9 cellular contexts compared by ENCODE assay signal in genomic region chr15:40054056-40054745, GRCh38. TPM values are rescaled to one million over a fixed set of nuclear protein-coding genes. Genes with fewer than 3 reads are reported as not detected.
A peak's percentile ranks its signal among the peaks of the same experiment; 100 is the strongest.
DNase-seq lines count a peak whose midpoint lies in the region; ATAC-seq and TF ChIP-seq lines count a peak whose summit lies in the region.
"Had no signal": no experiment of that assay in that cellular context is flagged by ENCODE, and none has a peak within 500 bp of the region (broad histone marks: within the 10 kb centered on the region; RNA-seq: fewer than 3 reads in every experiment).

No MANE protein-coding gene starts in this region.

- peak; percentile 67 for DNase-seq in activated T-cell treated with anti-CD3 and anti-CD28 coated beads, Interleukin-2, amount 50 U/mL, for 24 hours
- no peak for DNase-seq in activated T-cell treated with anti-CD3 and anti-CD28 coated beads for 4 hours
- no peak for DNase-seq in RWPE1 (ENCODE audit: low spot score)
- no peak for DNase-seq in stimulated activated naive B cell treated with anti-CD40 and anti-IgM and Interleukin-4, amounts not matched to agents 10 μg/mL and 1 μg/mL and 100 μg/mL, for 72 hours
- no peak for DNase-seq in heart left ventricle
- DNase-seq in AG20443 (ENCODE audit: low spot score), result no peak
- DNase-seq in NCI-H526 (lab: John Stamatoyannopoulos, UW), result no peak

- ATAC-seq in HG02884 (IDR thresholded peaks at IDR 0.05; ENCODE audit: unreplicated experiment), result peak; percentile 31
- peak; percentile 64 to 69 for ATAC-seq in stimulated activated naive B cell treated with anti-CD40 and anti-IgM and Interleukin-4, amounts not matched to agents 10 μg/mL and 1 μg/mL and 100 μg/mL, for 72 hours (replicated peaks)
- no peak for ATAC-seq in heart left ventricle

- H3K27ac Mint-ChIP-seq in activated T-cell treated with anti-CD3 and anti-CD28 coated beads, Interleukin-2, amount 50 U/mL, for 24 hours, result peak overlapping the region; percentile 85
- peak overlapping the region; percentile 94 for H3K27ac Mint-ChIP-seq in stimulated activated naive B cell treated with anti-CD40 and anti-IgM and Interleukin-4, amounts not matched to agents 10 μg/mL and 1 μg/mL and 100 μg/mL, for 72 hours

- CTCF ChIA-PET in RWPE1 (lab: Yijun Ruan, JAX), result interaction anchor here (0.6 to 1.8 kb wide), 2 partner anchors 42 to 50 kb away, joined by 3 to 10 read pairs; no protein-coding TSS in a partner anchor

- no peaks in the 10 kb centered on the region for H3K27me3 Mint-ChIP-seq in activated T-cell treated with anti-CD3 and anti-CD28 coated beads, Interleukin-2, amount 50 U/mL, for 24 hours
- H3K27me3 Mint-ChIP-seq in stimulated activated naive B cell treated with anti-CD40 and anti-IgM and Interleukin-4, amounts not matched to agents 10 μg/mL and 1 μg/mL and 100 μg/mL, for 72 hours, result no peaks in the 10 kb centered on the region

- peaks cover 82% of the 10 kb centered on the region for H3K4me1 Mint-ChIP-seq in activated T-cell treated with anti-CD3 and anti-CD28 coated beads, Interleukin-2, amount 50 U/mL, for 24 hours (ENCODE audit: low read depth)
- H3K4me1 Mint-ChIP-seq in stimulated activated naive B cell treated with anti-CD40 and anti-IgM and Interleukin-4, amounts not matched to agents 10 μg/mL and 1 μg/mL and 100 μg/mL, for 72 hours, result peaks cover 69 to 84% of the 10 kb centered on the region in 2 donors

- no peak overlapping the region for H3K4me3 ChIP-seq in heart left ventricle

- no peaks in the 10 kb centered on the region for H3K9me3 ChIP-seq in heart left ventricle

- H3K36me3 ChIP-seq in heart left ventricle, result peaks cover 0 to 4% (median 0%) of the 10 kb centered on the region in 9 donors

- H3K27ac ChIP-seq in RWPE1 (peak overlapping the region; percentile 77), heart left ventricle (no peak overlapping the region)
- H3K27ac ChIP-seq: parathyroid adenoma had no signal

- intact Hi-C loops in heart left ventricle (cut with DNase I), result no loop called here

- WGBS in heart left ventricle, 4 donors, result 82 to 91% (median 90%) methylated on average over 10 to 12 of the region's 12 CpGs

- H3K4me3 Mint-ChIP-seq in activated T-cell treated with anti-CD3 and anti-CD28 coated beads, Interleukin-2, amount 50 U/mL, for 24 hours, result peak overlapping the region; percentile 42
- H3K4me3 Mint-ChIP-seq in stimulated activated naive B cell treated with anti-CD40 and anti-IgM and Interleukin-4, amounts not matched to agents 10 μg/mL and 1 μg/mL and 100 μg/mL, for 72 hours, result peak overlapping the region; percentile 37 to 66

- H3K27me3 ChIP-seq in heart left ventricle, result no peaks in the 10 kb centered on the region

- TF ChIP-seq CTCF in RWPE1 (conservative IDR thresholded peaks at IDR 0.05; ENCODE audit: low read depth) (no peak), heart left ventricle (IDR thresholded peaks at IDR 0.05) (no peak)

- no peaks in the 10 kb centered on the region for H3K9me3 Mint-ChIP-seq in activated T-cell treated with anti-CD3 and anti-CD28 coated beads, Interleukin-2, amount 50 U/mL, for 24 hours
- H3K9me3 Mint-ChIP-seq in stimulated activated naive B cell treated with anti-CD40 and anti-IgM and Interleukin-4, amounts not matched to agents 10 μg/mL and 1 μg/mL and 100 μg/mL, for 72 hours, result peaks cover 0 to 4% of the 10 kb centered on the region in 2 donors

- POLR2A ChIA-PET in RWPE1 (lab: Yijun Ruan, JAX; ENCODE audit: low non-redundant PET), result no interaction called here

- peaks cover 0 to 66% (median 12%) of the 10 kb centered on the region in 12 donors for H3K4me1 ChIP-seq in heart left ventricle

- TF ChIP-seq POLR2A in heart left ventricle (IDR thresholded peaks at IDR 0.05), result no peak

- peaks cover 7% of the 10 kb centered on the region for H3K36me3 Mint-ChIP-seq in activated T-cell treated with anti-CD3 and anti-CD28 coated beads, Interleukin-2, amount 50 U/mL, for 24 hours (ENCODE audit: low read depth)
- H3K36me3 Mint-ChIP-seq in stimulated activated naive B cell treated with anti-CD40 and anti-IgM and Interleukin-4, amounts not matched to agents 10 μg/mL and 1 μg/mL and 100 μg/mL, for 72 hours, result peaks cover 10 to 20% of the 10 kb centered on the region in 2 donors

RNA-seq across cellular contexts. Expression of gene SRP14, which starts 15.2 kb away (rescaled TPM):
- total RNA-seq in heart left ventricle, result 100 to 1,000 TPM; 189 to 446 (median 218) TPM
- polyA plus RNA-seq in heart left ventricle, result 100 to 1,000 TPM; 379 to 702 TPM

RNA-seq across cellular contexts. Expression of gene BMF, which starts 54.5 kb away (rescaled TPM):
- 10 to 100 TPM in 2 of 9 donors, 1 to 10 TPM in 7; 1.2 to 12.9 (median 3.5) TPM for total RNA-seq in heart left ventricle
- 1 to 10 TPM; 2.5 to 2.9 TPM for polyA plus RNA-seq in heart left ventricle

Comparison
In these comparisons a context has a peak if more than half of its experiments do, and no peak if none do; other contexts are left out.
1. ATAC-seq: peak in HG02884 (single experiment) and stimulated activated naive B cell treated with anti-CD40 and anti-IgM and Interleukin-4, amounts not matched to agents 10 μg/mL and 1 μg/mL and 100 μg/mL, for 72 hours (2 of 2); none in heart left ventricle (0 of 4).